Comparison of ENCODE assay signal across 1 cellular context in the genomic region with DNA sequence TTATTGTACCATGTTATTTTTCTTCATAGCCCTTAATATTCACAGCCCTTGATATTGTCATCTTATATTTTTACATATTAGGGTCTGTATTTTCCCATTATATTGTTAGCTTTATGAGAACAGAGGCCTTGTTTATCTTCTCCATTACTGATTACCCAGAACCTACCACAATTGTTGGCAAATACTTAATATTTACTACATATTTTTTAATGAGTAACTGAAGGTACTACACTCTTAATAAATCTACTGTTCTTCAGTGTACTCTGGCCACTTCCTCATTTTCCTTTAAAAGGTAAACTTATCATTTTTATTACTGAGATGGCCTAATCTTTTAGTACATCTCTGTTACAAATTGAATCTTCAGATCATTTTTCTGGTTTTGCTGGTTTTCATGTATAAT.
TF ChIP-seq lines count a peak whose summit lies in the region.

No MANE protein-coding gene starts in this region.

TF ChIP-seq in GM23338, 12 proteins besides CTCF, POLR2A, EP300 and RAD21 (continued from another document):
- TF ChIP-seq, protein P1, sequence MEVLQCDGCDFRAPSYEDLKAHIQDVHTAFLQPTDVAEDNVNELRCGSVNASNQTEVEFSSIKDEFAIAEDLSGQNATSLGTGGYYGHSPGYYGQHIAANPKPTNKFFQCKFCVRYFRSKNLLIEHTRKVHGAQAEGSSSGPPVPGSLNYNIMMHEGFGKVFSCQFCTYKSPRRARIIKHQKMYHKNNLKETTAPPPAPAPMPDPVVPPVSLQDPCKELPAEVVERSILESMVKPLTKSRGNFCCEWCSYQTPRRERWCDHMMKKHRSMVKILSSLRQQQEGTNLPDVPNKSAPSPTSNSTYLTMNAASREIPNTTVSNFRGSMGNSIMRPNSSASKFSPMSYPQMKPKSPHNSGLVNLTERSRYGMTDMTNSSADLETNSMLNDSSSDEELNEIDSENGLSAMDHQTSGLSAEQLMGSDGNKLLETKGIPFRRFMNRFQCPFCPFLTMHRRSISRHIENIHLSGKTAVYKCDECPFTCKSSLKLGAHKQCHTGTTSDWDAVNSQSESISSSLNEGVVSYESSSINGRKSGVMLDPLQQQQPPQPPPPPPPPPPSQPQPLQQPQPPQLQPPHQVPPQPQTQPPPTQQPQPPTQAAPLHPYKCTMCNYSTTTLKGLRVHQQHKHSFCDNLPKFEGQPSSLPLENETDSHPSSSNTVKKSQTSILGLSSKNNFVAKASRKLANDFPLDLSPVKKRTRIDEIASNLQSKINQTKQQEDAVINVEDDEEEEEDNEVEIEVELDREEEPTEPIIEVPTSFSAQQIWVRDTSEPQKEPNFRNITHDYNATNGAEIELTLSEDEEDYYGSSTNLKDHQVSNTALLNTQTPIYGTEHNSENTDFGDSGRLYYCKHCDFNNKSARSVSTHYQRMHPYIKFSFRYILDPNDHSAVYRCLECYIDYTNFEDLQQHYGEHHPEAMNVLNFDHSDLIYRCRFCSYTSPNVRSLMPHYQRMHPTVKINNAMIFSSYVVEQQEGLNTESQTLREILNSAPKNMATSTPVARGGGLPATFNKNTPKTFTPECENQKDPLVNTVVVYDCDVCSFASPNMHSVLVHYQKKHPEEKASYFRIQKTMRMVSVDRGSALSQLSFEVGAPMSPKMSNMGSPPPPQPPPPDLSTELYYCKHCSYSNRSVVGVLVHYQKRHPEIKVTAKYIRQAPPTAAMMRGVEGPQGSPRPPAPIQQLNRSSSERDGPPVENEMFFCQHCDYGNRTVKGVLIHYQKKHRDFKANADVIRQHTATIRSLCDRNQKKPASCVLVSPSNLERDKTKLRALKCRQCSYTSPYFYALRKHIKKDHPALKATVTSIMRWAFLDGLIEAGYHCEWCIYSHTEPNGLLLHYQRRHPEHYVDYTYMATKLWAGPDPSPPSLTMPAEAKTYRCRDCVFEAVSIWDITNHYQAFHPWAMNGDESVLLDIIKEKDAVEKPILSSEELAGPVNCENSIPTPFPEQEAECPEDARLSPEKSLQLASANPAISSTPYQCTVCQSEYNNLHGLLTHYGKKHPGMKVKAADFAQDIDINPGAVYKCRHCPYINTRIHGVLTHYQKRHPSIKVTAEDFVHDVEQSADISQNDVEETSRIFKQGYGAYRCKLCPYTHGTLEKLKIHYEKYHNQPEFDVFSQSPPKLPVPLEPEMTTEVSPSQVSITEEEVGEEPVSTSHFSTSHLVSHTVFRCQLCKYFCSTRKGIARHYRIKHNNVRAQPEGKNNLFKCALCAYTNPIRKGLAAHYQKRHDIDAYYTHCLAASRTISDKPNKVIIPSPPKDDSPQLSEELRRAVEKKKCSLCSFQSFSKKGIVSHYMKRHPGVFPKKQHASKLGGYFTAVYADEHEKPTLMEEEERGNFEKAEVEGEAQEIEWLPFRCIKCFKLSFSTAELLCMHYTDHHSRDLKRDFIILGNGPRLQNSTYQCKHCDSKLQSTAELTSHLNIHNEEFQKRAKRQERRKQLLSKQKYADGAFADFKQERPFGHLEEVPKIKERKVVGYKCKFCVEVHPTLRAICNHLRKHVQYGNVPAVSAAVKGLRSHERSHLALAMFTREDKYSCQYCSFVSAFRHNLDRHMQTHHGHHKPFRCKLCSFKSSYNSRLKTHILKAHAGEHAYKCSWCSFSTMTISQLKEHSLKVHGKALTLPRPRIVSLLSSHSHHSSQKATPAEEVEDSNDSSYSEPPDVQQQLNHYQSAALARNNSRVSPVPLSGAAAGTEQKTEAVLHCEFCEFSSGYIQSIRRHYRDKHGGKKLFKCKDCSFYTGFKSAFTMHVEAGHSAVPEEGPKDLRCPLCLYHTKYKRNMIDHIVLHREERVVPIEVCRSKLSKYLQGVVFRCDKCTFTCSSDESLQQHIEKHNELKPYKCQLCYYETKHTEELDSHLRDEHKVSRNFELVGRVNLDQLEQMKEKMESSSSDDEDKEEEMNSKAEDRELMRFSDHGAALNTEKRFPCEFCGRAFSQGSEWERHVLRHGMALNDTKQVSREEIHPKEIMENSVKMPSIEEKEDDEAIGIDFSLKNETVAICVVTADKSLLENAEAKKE (CRISPR knock-in tag; IDR thresholded peaks at IDR 0.05): no peak
- no peak for TF ChIP-seq JUNB (IDR thresholded peaks at IDR 0.05; ENCODE audit: unreplicated experiment)
- no peak for TF ChIP-seq EZH2 (IDR thresholded peaks at IDR 0.05; ENCODE audit: low read depth, unreplicated experiment)
- no peak for TF ChIP-seq NANOG (IDR thresholded peaks at IDR 0.05; ENCODE audit: borderline replicate concordance)
- TF ChIP-seq, protein P2, sequence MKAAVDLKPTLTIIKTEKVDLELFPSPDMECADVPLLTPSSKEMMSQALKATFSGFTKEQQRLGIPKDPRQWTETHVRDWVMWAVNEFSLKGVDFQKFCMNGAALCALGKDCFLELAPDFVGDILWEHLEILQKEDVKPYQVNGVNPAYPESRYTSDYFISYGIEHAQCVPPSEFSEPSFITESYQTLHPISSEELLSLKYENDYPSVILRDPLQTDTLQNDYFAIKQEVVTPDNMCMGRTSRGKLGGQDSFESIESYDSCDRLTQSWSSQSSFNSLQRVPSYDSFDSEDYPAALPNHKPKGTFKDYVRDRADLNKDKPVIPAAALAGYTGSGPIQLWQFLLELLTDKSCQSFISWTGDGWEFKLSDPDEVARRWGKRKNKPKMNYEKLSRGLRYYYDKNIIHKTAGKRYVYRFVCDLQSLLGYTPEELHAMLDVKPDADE (IDR thresholded peaks at IDR 0.05): no peak
